Comparison of ENCODE assay signal across 9 cellular contexts in the genomic region with DNA sequence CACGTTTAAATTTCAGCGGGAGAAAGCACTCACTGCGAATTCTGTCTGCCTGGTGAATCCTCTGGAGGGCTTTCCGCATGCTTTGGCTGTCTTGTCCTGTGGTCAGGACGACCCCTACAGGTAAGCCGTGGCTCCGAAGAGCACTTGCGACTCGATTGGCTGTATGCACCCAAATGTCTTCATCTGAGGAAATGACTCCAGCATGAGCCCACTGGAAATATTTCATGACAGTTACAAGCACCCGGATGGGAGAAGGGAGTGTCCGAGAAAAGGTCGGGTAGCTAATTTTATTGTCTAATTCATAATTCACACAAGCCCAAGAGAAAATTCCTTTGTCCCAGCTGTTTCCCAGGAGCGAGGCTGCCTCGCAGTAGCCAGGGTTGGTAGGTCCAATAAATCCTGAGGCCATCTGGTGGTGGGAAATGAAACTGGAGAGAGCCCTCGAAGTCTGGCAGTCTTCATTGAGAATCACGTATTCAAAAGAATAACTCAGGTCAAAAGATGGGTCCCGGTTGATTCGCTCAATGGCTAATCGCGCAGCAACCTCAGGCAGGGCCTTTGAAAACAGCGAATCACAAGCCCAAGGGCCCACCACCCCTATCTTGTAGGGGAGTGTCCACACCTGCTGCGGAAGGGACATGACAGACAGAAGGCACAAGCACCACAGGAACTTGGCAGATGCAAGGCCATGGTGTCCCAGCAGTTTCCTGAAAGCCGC. TPM values are rescaled to one million over a fixed set of nuclear protein-coding genes. Genes with fewer than 3 reads are reported as not detected.
A peak's percentile ranks its signal among the peaks of the same experiment; 100 is the strongest.
DNase-seq lines count a peak whose midpoint lies in the region; TF ChIP-seq lines count a peak whose summit lies in the region.
"Had no signal": no experiment of that assay in that cellular context is flagged by ENCODE, and none has a peak within 500 bp of the region (broad histone marks: within the 10 kb centered on the region; RNA-seq: fewer than 3 reads in every experiment).

No MANE protein-coding gene starts in this region.

- H3K27me3 Mint-ChIP-seq in osteocyte (ENCODE audit: unreplicated experiment), result no peaks in the 10 kb centered on the region

- no peaks in the 10 kb centered on the region for H3K9me3 Mint-ChIP-seq in osteocyte (ENCODE audit: unreplicated experiment)

- H3K36me3 Mint-ChIP-seq in osteocyte (ENCODE audit: unreplicated experiment), result no peaks in the 10 kb centered on the region

- H3K27ac Mint-ChIP-seq in osteocyte (ENCODE audit: unreplicated experiment), result no peak overlapping the region

- intact Hi-C loops in posterior vena cava (cut with DNase I), result no loop called here

- H3K4me3 ChIP-seq in fibroblast of villous mesenchyme (ENCODE audit: low read depth, low read length), result no peak overlapping the region
- H3K4me3 ChIP-seq: BLaER1 treated with 17β-estradiol and CSF1 and Interleukin-3, amounts not matched to agents 10 nM and 100 nM had no signal

- in situ Hi-C loops in SK-MEL-5 (cut with HindIII; ENCODE audit: low pct_unique_long_range_greater_than_20kb, low sequenced_read_pairs), result no loop called here

- TF ChIP-seq CTCF in fibroblast of villous mesenchyme (IDR thresholded peaks at IDR 0.05; ENCODE audit: insufficient read depth, low read depth, low read length) (peak; percentile 56), osteocyte (IDR thresholded peaks at IDR 0.05) (peak; percentile 77)

- DNase-seq in NCI-H1417 (lab: John Stamatoyannopoulos, UW), result peak; percentile 45 to 81 (median 74)
- DNase-seq in NCI-H1417 treated with DMSO at 0.1 percent for 48 hours (lab: John Stamatoyannopoulos, UW), result no peak
- peak; percentile 54 for DNase-seq in HuH-7 (ENCODE audit: low spot score)
- peak; percentile 70 for DNase-seq in SK-MEL-5 (ENCODE audit: low read depth, low spot score)
- peak; percentile 32 for DNase-seq in fibroblast of villous mesenchyme (ENCODE audit: low read depth)
- DNase-seq in osteocyte (ENCODE audit: extremely low spot score, unreplicated experiment), result peak; percentile 85
- DNase-seq in posterior vena cava (ENCODE audit: low spot score), result no peak
- DNase-seq in stimulated activated naive CD4-positive, alpha-beta T cell treated with Interleukin-2 at 50 U/mL for 16 hours (lab: John Stamatoyannopoulos, UW), result no peak

- peaks cover 24% of the 10 kb centered on the region for H3K4me1 Mint-ChIP-seq in osteocyte (ENCODE audit: unreplicated experiment)

- H3K4me3 Mint-ChIP-seq in osteocyte (ENCODE audit: unreplicated experiment), result no peak overlapping the region

RNA-seq across cellular contexts. Expression of gene GUCY2F, which starts 6.6 kb away (rescaled TPM):
- total RNA-seq in SK-MEL-5 (2014; rRNA removed; shearing (Covaris generic)), result not detected in 2 replicates
- polyA plus RNA-seq in SK-MEL-5 (2015; cell fraction: cytosol; rRNA removed), result not detected in 2 replicates
- not detected in 2 replicates for polyA plus RNA-seq in SK-MEL-5 (2015; cell fraction: nucleus; rRNA removed)
- under 0.01 TPM in 2 replicates for total RNA-seq in fibroblast of villous mesenchyme
- not detected in 2 replicates for total RNA-seq in osteocyte
- not detected for total RNA-seq in posterior vena cava

Comparison
In these comparisons a context has a peak if more than half of its experiments do, and no peak if none do; other contexts are left out.
1. DNase-seq: peak in NCI-H1417 (3 of 3), HuH-7 (single experiment), SK-MEL-5 (single experiment), fibroblast of villous mesenchyme (single experiment) and osteocyte (single experiment); none in NCI-H1417 treated with DMSO at 0.1 percent for 48 hours (single experiment), posterior vena cava (single experiment) and stimulated activated naive CD4-positive, alpha-beta T cell treated with Interleukin-2 at 50 U/mL for 16 hours (single experiment).